Comparison of ENCODE assay signal across 16 cellular contexts in the genomic region with DNA sequence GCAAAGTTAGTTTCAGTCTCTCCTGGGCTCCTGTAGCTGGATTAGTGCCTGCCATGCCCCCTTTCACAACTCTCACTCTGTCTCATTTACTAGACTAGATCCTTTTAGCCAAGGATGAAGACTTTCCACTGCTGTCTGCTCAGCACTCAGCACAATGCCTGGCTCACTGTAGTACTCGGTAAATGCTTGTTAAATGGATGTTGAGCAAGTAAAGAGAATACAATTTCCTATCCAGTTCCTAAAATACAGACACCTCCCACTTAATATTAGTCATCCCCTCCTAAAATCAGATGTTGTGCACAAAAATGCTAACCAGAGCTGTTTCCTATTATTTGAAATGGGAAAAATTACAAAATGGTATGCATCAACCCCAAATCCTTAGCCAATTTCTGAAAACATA.
DNase-seq lines count a peak whose midpoint lies in the region; ATAC-seq and TF ChIP-seq lines count a peak whose summit lies in the region.
"Had no signal": no experiment of that assay in that cellular context is flagged by ENCODE, and none has a peak within 500 bp of the region (broad histone marks: within the 10 kb centered on the region; RNA-seq: fewer than 3 reads in every experiment).

No MANE protein-coding gene starts in this region.

- no peaks in the 10 kb centered on the region for H4K20me1 ChIP-seq in neural progenitor cell (ENCODE audit: low read depth)
- H4K20me1 ChIP-seq: BLaER1 treated with 17β-estradiol and CSF1 and Interleukin-3, amounts not matched to agents 10 nM and 100 nM had no signal

- no peak overlapping the region for H3K9ac ChIP-seq in neural progenitor cell
- H3K9ac ChIP-seq: BLaER1 treated with 17β-estradiol and CSF1 and Interleukin-3, amounts not matched to agents 10 nM and 100 nM had no signal

- H3K4me3 ChIP-seq in left ventricle myocardium inferior (no peak overlapping the region), fibroblast of mammary gland (ENCODE audit: control insufficient read depth, low read depth, low read length) (no peak overlapping the region), neural progenitor cell (no peak overlapping the region), upper lobe of right lung (no peak overlapping the region), H7 (ENCODE audit: insufficient read depth, low read depth, low read length) (no peak overlapping the region)
- H3K4me3 ChIP-seq: BLaER1 treated with 17β-estradiol and CSF1 and Interleukin-3, amounts not matched to agents 10 nM and 100 nM; GM12878; HAP-1 had no signal

- intact Hi-C loops in left ventricle myocardium inferior (cut with micrococcal nuclease) (no loop called here), Right ventricle myocardium superior (cut with DNase I) (no loop called here), upper lobe of right lung (cut with DNase I) (no loop called here)

- no peak overlapping the region for H3K4me3 Mint-ChIP-seq in neural progenitor cell
- H3K4me3 Mint-ChIP-seq in stimulated activated naive CD8-positive, alpha-beta T cell treated with anti-CD3 and anti-CD28 coated beads, Interleukin-15, amount 100 ng/mL, for 72 hours: no peak overlapping the region
- H3K4me3 Mint-ChIP-seq: CD4-positive, alpha-beta T cell had no signal

- H3K36me3 Mint-ChIP-seq in neural progenitor cell: no peaks in the 10 kb centered on the region

- TF ChIP-seq CTCF in left ventricle myocardium inferior (IDR thresholded peaks at IDR 0.05; ENCODE audit: borderline replicate concordance) (no peak), fibroblast of mammary gland (conservative IDR thresholded peaks at IDR 0.05; ENCODE audit: control insufficient read depth, insufficient read depth, low read depth, low read length) (no peak), neural progenitor cell (IDR thresholded peaks at IDR 0.05) (no peak), upper lobe of right lung (IDR thresholded peaks at IDR 0.05) (no peak)

- H3K4me1 Mint-ChIP-seq in neural progenitor cell: peaks cover 26% of the 10 kb centered on the region
- H3K4me1 Mint-ChIP-seq in stimulated activated naive CD8-positive, alpha-beta T cell treated with anti-CD3 and anti-CD28 coated beads, Interleukin-15, amount 100 ng/mL, for 72 hours: no peaks in the 10 kb centered on the region

- H2AFZ ChIP-seq in neural progenitor cell (replicated peaks): peak overlapping the region; percentile 53

- no peaks in the 10 kb centered on the region for H3K27me3 Mint-ChIP-seq in neural progenitor cell (ENCODE audit: insufficient read depth, low read depth)
- peaks cover 41% of the 10 kb centered on the region for H3K27me3 Mint-ChIP-seq in stimulated activated naive CD8-positive, alpha-beta T cell treated with anti-CD3 and anti-CD28 coated beads, Interleukin-15, amount 100 ng/mL, for 72 hours

- no peaks in the 10 kb centered on the region for H3K36me3 ChIP-seq in left ventricle myocardium inferior
- peaks cover 2% of the 10 kb centered on the region for H3K36me3 ChIP-seq in neural progenitor cell
- H3K36me3 ChIP-seq in upper lobe of right lung: no peaks in the 10 kb centered on the region
- H3K36me3 ChIP-seq in H7 (replicated peaks; ENCODE audit: control insufficient read depth, insufficient read depth, low read length): no peaks in the 10 kb centered on the region
- H3K36me3 ChIP-seq: BLaER1 treated with 17β-estradiol and CSF1 and Interleukin-3, amounts not matched to agents 10 nM and 100 nM; HAP-1 had no signal

- H3K27ac ChIP-seq in left ventricle myocardium inferior (replicated peaks) (peak overlapping the region; percentile 5), neural progenitor cell (no peak overlapping the region), upper lobe of right lung (no peak overlapping the region)

- H3K4me1 ChIP-seq in left ventricle myocardium inferior (peaks cover 26% of the 10 kb centered on the region), neural progenitor cell (peaks cover 42% of the 10 kb centered on the region), upper lobe of right lung (no peaks in the 10 kb centered on the region)
- H3K4me1 ChIP-seq: HAP-1 had no signal

- H3K9me3 Mint-ChIP-seq in neural progenitor cell: no peaks in the 10 kb centered on the region
- no peaks in the 10 kb centered on the region for H3K9me3 Mint-ChIP-seq in stimulated activated naive CD8-positive, alpha-beta T cell treated with anti-CD3 and anti-CD28 coated beads, Interleukin-15, amount 100 ng/mL, for 72 hours
- H3K9me3 Mint-ChIP-seq: CD4-positive, alpha-beta T cell had no signal

- no peaks in the 10 kb centered on the region for H3K79me2 ChIP-seq in neural progenitor cell (ENCODE audit: low read depth)

- no peak for ATAC-seq in Right ventricle myocardium superior (ENCODE audit: poor library complexity)
- ATAC-seq in upper lobe of right lung: peak; percentile 57
- ATAC-seq in HG03354 (IDR thresholded peaks at IDR 0.05; ENCODE audit: poor library complexity, severe bottlenecking, unreplicated experiment): no peak
- no peak for ATAC-seq in stimulated activated naive CD8-positive, alpha-beta T cell treated with anti-CD3 and anti-CD28 coated beads, Interleukin-15, amount 100 ng/mL, for 72 hours
- ATAC-seq: GM12878 had no signal

- H3F3A ChIP-seq in neural progenitor cell (ENCODE audit: low read depth): peaks cover 24% of the 10 kb centered on the region

- H3K27me3 ChIP-seq in left ventricle myocardium inferior (ENCODE audit: low read depth) (no peaks in the 10 kb centered on the region), neural progenitor cell (no peaks in the 10 kb centered on the region), upper lobe of right lung (no peaks in the 10 kb centered on the region), H7 (ENCODE audit: control insufficient read depth, insufficient read depth, low read length) (no peaks in the 10 kb centered on the region)
- H3K27me3 ChIP-seq: BLaER1 treated with 17β-estradiol and CSF1 and Interleukin-3, amounts not matched to agents 10 nM and 100 nM had no signal

- DNase-seq in left ventricle myocardium inferior (no peak), Right ventricle myocardium superior (no peak), fibroblast of mammary gland (ENCODE audit: low read depth) (peak; percentile 3), neural progenitor cell (ENCODE audit: low spot score) (no peak), upper lobe of right lung (no peak), H7 (no peak)
- DNase-seq in stimulated activated naive CD8-positive, alpha-beta T cell treated with anti-CD3 and anti-CD28 coated beads, Interleukin-15, amount 100 ng/mL, for 72 hours: no peak
- DNase-seq: 8988T; AML-193; CD4-positive, alpha-beta T cell; DMS79; GOT3 had no signal

- H3K27ac Mint-ChIP-seq in neural progenitor cell: no peak overlapping the region
- no peak overlapping the region for H3K27ac Mint-ChIP-seq in stimulated activated naive CD8-positive, alpha-beta T cell treated with anti-CD3 and anti-CD28 coated beads, Interleukin-15, amount 100 ng/mL, for 72 hours
- H3K27ac Mint-ChIP-seq: CD4-positive, alpha-beta T cell had no signal

- H3K9me3 ChIP-seq in left ventricle myocardium inferior (replicated peaks): no peaks in the 10 kb centered on the region
- H3K9me3 ChIP-seq in neural progenitor cell (ENCODE audit: low read depth): no peaks in the 10 kb centered on the region
- H3K9me3 ChIP-seq in upper lobe of right lung: no peaks in the 10 kb centered on the region
- H3K9me3 ChIP-seq: HAP-1 had no signal

- no peak overlapping the region for H3K4me2 ChIP-seq in neural progenitor cell
